ENCODE assay signal across 10 cellular contexts in genomic region chr1:169113613-169114119, GRCh38. TPM values are rescaled to one million over a fixed set of nuclear protein-coding genes. Genes with fewer than 3 reads are reported as not detected.
DNase-seq lines count a peak whose midpoint lies in the region; ATAC-seq and TF ChIP-seq lines count a peak whose summit lies in the region.
"Had no signal": no experiment of that assay in that cellular context is flagged by ENCODE, and none has a peak within 500 bp of the region (broad histone marks: within the 10 kb centered on the region; RNA-seq: fewer than 3 reads in every experiment).

No MANE protein-coding gene starts in this region.

- intact Hi-C loops in Caco-2 (cut with micrococcal nuclease; ENCODE audit: unreplicated experiment), result no loop called here
- intact Hi-C loops in mucosa of descending colon (cut with DNase I, micrococcal nuclease), result no loop called here

- H3K4me3 Mint-ChIP-seq in Caco-2 (ENCODE audit: unreplicated experiment), result peak overlapping the region; percentile 17

- H3K27me3 Mint-ChIP-seq in Caco-2 (ENCODE audit: insufficient read depth, unreplicated experiment), result no peaks in the 10 kb centered on the region

- H3K4me3 ChIP-seq in Caco-2 (ENCODE audit: low read depth, low read length) (no peak overlapping the region), NT2/D1 (ENCODE audit: insufficient read length, low read depth) (peak overlapping the region; percentile 12), epithelial cell of esophagus (ENCODE audit: low read length) (no peak overlapping the region), mucosa of descending colon (no peak overlapping the region)

- H3K4me1 ChIP-seq in Caco-2, result peaks cover 73% of the 10 kb centered on the region
- peaks cover 6% of the 10 kb centered on the region for H3K4me1 ChIP-seq in NT2/D1 (ENCODE audit: insufficient read depth, insufficient read length)
- peaks cover 54% of the 10 kb centered on the region for H3K4me1 ChIP-seq in mucosa of descending colon (ENCODE audit: low read depth)

- POLR2A ChIA-PET in Caco-2 (lab: Charles Lee), result no interaction called here

- H3K9ac ChIP-seq in NT2/D1 (ENCODE audit: insufficient read length, low read depth), result peak overlapping the region; percentile 23

- peaks cover 100% of the 10 kb centered on the region for H3K36me3 Mint-ChIP-seq in Caco-2 (ENCODE audit: insufficient read depth, unreplicated experiment)

- CTCF ChIA-PET in Caco-2 (lab: Charles Lee), result no interaction called here

- no peaks in the 10 kb centered on the region for H3K9me3 Mint-ChIP-seq in Caco-2 (ENCODE audit: unreplicated experiment)

- BruUV-seq in Caco-2 (replicated peaks; lab: Mats Ljungman, UMichigan), result no TSS peak

- no peaks in the 10 kb centered on the region for H3K9me3 ChIP-seq in Caco-2
- peaks cover 5% of the 10 kb centered on the region; the same call in 1 of the 2 replicates for H3K9me3 ChIP-seq in NT2/D1 (ENCODE audit: insufficient read depth, low read length)
- no peaks in the 10 kb centered on the region for H3K9me3 ChIP-seq in mucosa of descending colon

- TF ChIP-seq CTCF in Caco-2 (IDR thresholded peaks at IDR 0.05; ENCODE audit: insufficient read depth in 1 of 2, low read depth in 1 of 2, low read length in 1 of 2, severe bottlenecking in 1 of 2, unreplicated experiment in 1 of 2) (no peak), epithelial cell of esophagus (IDR thresholded peaks at IDR 0.05; ENCODE audit: insufficient read depth, low read depth, low read length, missing control alignments) (no peak), mucosa of descending colon (IDR thresholded peaks at IDR 0.05) (no peak)

- peaks cover 69% of the 10 kb centered on the region for H3K4me1 Mint-ChIP-seq in Caco-2 (ENCODE audit: low read depth, unreplicated experiment)

- DNase-seq in Caco-2 (peak; percentile 40 to 58), NT2/D1 (ENCODE audit: low read depth, low spot score) (peak; percentile 47), epithelial cell of esophagus (ENCODE audit: low read depth) (peak; percentile 93), mucosa of descending colon (no peak), HuH-7 (ENCODE audit: low spot score) (no peak), C1 segment of cervical spinal cord (lab: John Stamatoyannopoulos, UW) (no peak)
- DNase-seq: anterior cingulate cortex, DND-41 had no signal

- H3K36me3 ChIP-seq in Caco-2 (ENCODE audit: control insufficient read depth, insufficient read depth, low read length) (peaks cover 6% of the 10 kb centered on the region), NT2/D1 (ENCODE audit: insufficient read depth, insufficient read length, low read length) (peaks cover 56% of the 10 kb centered on the region), mucosa of descending colon (ENCODE audit: low read depth) (no peaks in the 10 kb centered on the region)

- ATAC-seq in mucosa of descending colon (peak; percentile 25), HG03442 (IDR thresholded peaks at IDR 0.05; ENCODE audit: unreplicated experiment) (no peak), HG03039 (IDR thresholded peaks at IDR 0.05; ENCODE audit: unreplicated experiment) (no peak)

- H3K27ac Mint-ChIP-seq in Caco-2 (ENCODE audit: unreplicated experiment), result peak overlapping the region; percentile 54

- no peaks in the 10 kb centered on the region for H3K27me3 ChIP-seq in Caco-2 (replicated peaks; ENCODE audit: control insufficient read depth, insufficient read depth, low read length)
- H3K27me3 ChIP-seq in NT2/D1 (ENCODE audit: insufficient read depth, insufficient read length), result no peaks in the 10 kb centered on the region

RNA-seq across cellular contexts. Expression of gene ATP1B1, which starts 7.2 kb away (rescaled TPM):
- total RNA-seq in Caco-2 (2022), result 320 and 326 TPM in 2 replicates
- 100 to 1,000 TPM; 342 to 860 (median 744) TPM for total RNA-seq in mucosa of descending colon

Comparison
In these comparisons a context has a peak if more than half of its experiments do, and no peak if none do; other contexts are left out.
1. DNase-seq: peak in Caco-2 (2 of 2), NT2/D1 (single experiment) and epithelial cell of esophagus (single experiment); none in mucosa of descending colon (0 of 3), HuH-7 (single experiment) and C1 segment of cervical spinal cord (0 of 14).